ENCODE assay signal across 17 cellular contexts in the genomic region with DNA sequence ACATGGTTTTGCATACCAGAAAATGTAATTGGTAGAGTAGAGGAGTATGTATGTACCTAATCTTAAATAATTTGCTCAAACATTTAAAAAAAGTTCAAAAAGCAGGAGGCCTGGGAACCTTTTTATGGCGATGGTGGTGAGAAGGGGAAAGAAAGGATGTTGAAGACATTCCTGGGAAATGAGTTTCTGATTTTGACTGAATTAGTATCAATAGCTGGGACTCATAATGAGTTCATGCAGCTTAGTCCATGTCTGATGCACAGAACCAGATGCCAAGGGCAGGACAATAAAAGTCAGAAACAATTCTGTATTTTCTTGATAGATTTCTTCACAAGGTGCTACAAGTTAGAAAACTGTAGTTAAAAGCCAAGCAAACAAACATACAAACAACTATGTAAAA.
"Had no signal": no experiment of that assay in that cellular context is flagged by ENCODE, and none has a peak within 500 bp of the region (broad histone marks: within the 10 kb centered on the region; RNA-seq: fewer than 3 reads in every experiment).

No MANE protein-coding gene starts in this region.

- H3K4me1 Mint-ChIP-seq: activated naive CD8-positive, alpha-beta T cell treated with anti-CD3 and anti-CD28 coated beads for 36 hours; nephron had no signal

- H3K27ac ChIP-seq: cardiac muscle cell, neutrophil, ovary, prostate gland, right atrium auricular region, upper lobe of left lung, WERI-Rb-1 had no signal

- H3K9me3 ChIP-seq: neutrophil, ovary, prostate gland, right atrium auricular region, upper lobe of left lung had no signal

- H3K4me3 ChIP-seq: cardiac muscle cell, ovary, prostate gland, right atrium auricular region, upper lobe of left lung had no signal

- H3K36me3 ChIP-seq: cardiac muscle cell, neutrophil, ovary, prostate gland, right atrium auricular region, upper lobe of left lung, WERI-Rb-1 had no signal

- DNase-seq: activated naive CD4-positive, alpha-beta T cell; activated naive CD8-positive, alpha-beta T cell treated with anti-CD3 and anti-CD28 coated beads for 36 hours; activated T-cell treated with anti-CD3 and anti-CD28 coated beads, Interleukin-2, amount 50 U/mL, for 4 hours; cortex of kidney; left ventricle myocardium superior; mesenchymal stem cell; ovary; stimulated activated CD4-positive, alpha-beta T cell treated with anti-CD3 and anti-CD28 coated beads, Interleukin-4, amount 100 ng/mL, for 24 hours; stimulated activated naive CD8-positive, alpha-beta T cell treated with anti-CD3 and anti-CD28 coated beads, Interleukin-15, Interleukin-2, amounts not matched to agents 100 U/mL and 50 U/mL, for 24 hours; upper lobe of left lung; WERI-Rb-1 had no signal

- ATAC-seq: activated T-cell treated with anti-CD3 and anti-CD28 coated beads, Interleukin-2, amount 50 U/mL, for 4 hours; left ventricle myocardium superior; stimulated activated naive CD8-positive, alpha-beta T cell treated with anti-CD3 and anti-CD28 coated beads, Interleukin-15, Interleukin-2, amounts not matched to agents 100 U/mL and 50 U/mL, for 24 hours had no signal

- H3K4me1 ChIP-seq: prostate gland, right atrium auricular region, upper lobe of left lung had no signal

- H3K27me3 ChIP-seq: cardiac muscle cell, neutrophil, ovary, right atrium auricular region, upper lobe of left lung had no signal

- H3K27ac Mint-ChIP-seq: activated naive CD8-positive, alpha-beta T cell treated with anti-CD3 and anti-CD28 coated beads for 36 hours; activated T-helper 2 cell treated with anti-CD3 and anti-CD28 coated beads, Interferon-gamma antibody, Interleukin-2, Interleukin-4, amounts not matched to agents 10 μg/mL and 5 μg/mL and 100 μg/mL, durations not matched to agents 14 hours and 24 hours and 36 hours; nephron had no signal

- H3K4me3 Mint-ChIP-seq: activated naive CD8-positive, alpha-beta T cell treated with anti-CD3 and anti-CD28 coated beads for 36 hours; activated T-cell treated with anti-CD3 and anti-CD28 coated beads, Interleukin-2, amount 50 U/mL, for 4 hours; nephron had no signal

- H3K9me3 Mint-ChIP-seq: activated naive CD8-positive, alpha-beta T cell treated with anti-CD3 and anti-CD28 coated beads for 36 hours; activated T-cell treated with anti-CD3 and anti-CD28 coated beads, Interleukin-2, amount 50 U/mL, for 4 hours; activated T-helper 2 cell treated with anti-CD3 and anti-CD28 coated beads, Interferon-gamma antibody, Interleukin-2, Interleukin-4, amounts not matched to agents 10 μg/mL and 5 μg/mL and 100 μg/mL, durations not matched to agents 14 hours and 24 hours and 36 hours; nephron had no signal

- H3K36me3 Mint-ChIP-seq: activated naive CD8-positive, alpha-beta T cell treated with anti-CD3 and anti-CD28 coated beads for 36 hours had no signal

- H3K27me3 Mint-ChIP-seq: activated naive CD8-positive, alpha-beta T cell treated with anti-CD3 and anti-CD28 coated beads for 36 hours had no signal
